Comparison of ENCODE assay signal across 1 cellular context in the genomic region with DNA sequence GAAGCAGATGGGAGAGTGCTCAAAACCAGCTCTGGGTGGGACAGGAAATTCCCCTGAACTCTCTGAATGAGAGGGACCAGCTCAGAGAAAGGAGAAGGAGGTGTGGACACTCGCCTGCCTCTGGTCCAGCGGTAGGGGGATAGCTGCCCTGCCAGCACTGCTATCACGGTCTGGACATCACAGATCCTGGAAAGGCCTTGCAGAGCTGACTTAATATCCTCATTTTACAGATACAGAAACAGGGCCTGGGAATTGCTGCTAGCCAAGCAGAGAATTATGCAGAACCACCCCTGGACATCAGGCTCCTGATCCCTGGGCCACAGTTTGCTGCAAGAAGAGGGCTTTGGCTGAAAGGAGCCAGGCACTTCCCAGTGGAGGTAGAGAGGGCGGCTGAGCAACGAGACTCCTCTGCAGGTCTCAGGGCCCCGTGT.
TF ChIP-seq lines count a peak whose summit lies in the region.

No MANE protein-coding gene starts in this region.

TF ChIP-seq in HepG2, 621 proteins besides CTCF, POLR2A, EP300 and RAD21:
- 0 out of 2 replicates have a peak, but pooled peaks have one; percentile 34 for TF ChIP-seq FOXA3 (CRISPR knock-in tag; IDR thresholded peaks at IDR 0.05)
- no peak for TF ChIP-seq ZFX (CRISPR knock-in tag; IDR thresholded peaks at IDR 0.05; ENCODE audit: low read depth)
- no peak for TF ChIP-seq BRCA1 (CRISPR knock-in tag; IDR thresholded peaks at IDR 0.05)
- no peak for TF ChIP-seq FOXA1 (IDR thresholded peaks at IDR 0.05)
- TF ChIP-seq FOXA1 (CRISPR knock-in tag; IDR thresholded peaks at IDR 0.05), result peak; percentile 37; the same call in 1 of the 2 replicates
- TF ChIP-seq NFE2 (CRISPR knock-in tag; IDR thresholded peaks at IDR 0.05), result no peak
